9 cellular contexts compared by ENCODE assay signal in the genomic region with DNA sequence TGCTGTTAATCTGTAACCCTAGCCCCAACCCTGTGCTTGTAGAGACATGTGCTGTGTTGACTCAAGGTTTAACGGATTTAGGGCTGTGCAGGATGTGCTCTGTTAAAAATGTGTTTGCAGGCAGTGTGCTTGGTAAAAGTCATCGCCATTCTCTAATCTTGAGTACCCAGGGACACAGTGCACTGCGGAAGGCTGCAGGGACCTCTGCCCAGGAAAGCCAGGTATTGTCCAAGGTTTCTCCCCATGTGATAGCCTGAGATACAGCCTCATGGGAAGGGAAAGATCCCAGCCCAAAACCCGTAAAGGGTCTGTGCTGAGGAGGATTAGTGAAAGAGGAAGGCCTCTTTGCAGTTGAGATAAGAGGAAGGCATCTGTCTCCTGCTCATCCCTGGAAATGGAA. TPM values are rescaled to one million over a fixed set of nuclear protein-coding genes. Genes with fewer than 3 reads are reported as not detected.
DNase-seq lines count a peak whose midpoint lies in the region; FAIRE-seq and TF ChIP-seq lines count a peak whose summit lies in the region.
"Not testable (repeated sequence)": the region's sequence is repeated elsewhere in the genome, so short reads cannot be mapped to it uniquely, and the experiment has no call there.
"Had no signal": no experiment of that assay in that cellular context is flagged by ENCODE, and none has a peak within 500 bp of the region (broad histone marks: within the 10 kb centered on the region; RNA-seq: fewer than 3 reads in every experiment).

No MANE protein-coding gene starts in this region.

- BruUV-seq in Caco-2 (replicated peaks; lab: Mats Ljungman, UMichigan), result not testable (repeated sequence)

- H2AFZ ChIP-seq in keratinocyte (ENCODE audit: control insufficient read depth, low read length), result not testable (repeated sequence)

- not testable (repeated sequence) for H3K36me3 Mint-ChIP-seq in Caco-2 (ENCODE audit: insufficient read depth, unreplicated experiment); endodermal cell (ENCODE audit: low read depth)

- DNase-seq in Caco-2 (peak; percentile 55 to 68), MV-4-11 (lab: John Stamatoyannopoulos, UW) (peak; percentile 35), prostate gland (ENCODE audit: low spot score) (peak; percentile 55)
- not testable (repeated sequence) for DNase-seq in RWPE1 (ENCODE audit: low spot score); endodermal cell; keratinocyte (ENCODE audit: low read depth, low spot score)
- peak; percentile 27 for DNase-seq in activated effector memory CD4-positive, alpha-beta T cell treated with anti-CD3 and anti-CD28 coated beads, Interleukin-2, amount 50 U/mL, for 16 hours

- TF ChIP-seq POLR2A in prostate gland (IDR thresholded peaks at IDR 0.05), result not testable (repeated sequence)

- intact Hi-C loops in Caco-2 (cut with micrococcal nuclease; ENCODE audit: unreplicated experiment), result loop anchor here (2.0 kb wide), 1 partner anchor 36 kb away; no protein-coding TSS in a partner anchor
- intact Hi-C loops in prostate gland (cut with DNase I), result not testable (repeated sequence)

- H3K79me2 ChIP-seq in keratinocyte (ENCODE audit: control insufficient read depth, insufficient read depth, low read length), result not testable (repeated sequence)

- not testable (repeated sequence) for TF ChIP-seq CTCF in Caco-2 (IDR thresholded peaks at IDR 0.05; ENCODE audit: insufficient read depth in 1 of 2, low read depth in 1 of 2, low read length in 1 of 2, severe bottlenecking in 1 of 2, unreplicated experiment in 1 of 2); RWPE1 (conservative IDR thresholded peaks at IDR 0.05; ENCODE audit: low read depth); endodermal cell (conservative IDR thresholded peaks at IDR 0.05); keratinocyte (optimal IDR thresholded peaks at IDR 0.05 in 1 of 3, IDR thresholded peaks at IDR 0.05 in 1 of 3, conservative IDR thresholded peaks at IDR 0.05 in 1 of 3; ENCODE audit: extremely low read depth in 1 of 3, insufficient read depth in 2 of 3, low read length in 3 of 3); prostate gland (IDR thresholded peaks at IDR 0.05)

- FAIRE-seq in keratinocyte (lab: Jason Lieb, UNC), result peak; percentile 71

- not testable (repeated sequence) for H3K9me3 Mint-ChIP-seq in Caco-2 (ENCODE audit: unreplicated experiment); endodermal cell

- H3K27me3 Mint-ChIP-seq in Caco-2 (ENCODE audit: insufficient read depth, unreplicated experiment); endodermal cell (ENCODE audit: insufficient read depth): not testable (repeated sequence)

- H3K4me1 ChIP-seq in Caco-2; endodermal cell (ENCODE audit: control insufficient read depth, insufficient read depth, low read length); prostate gland (replicated peaks): not testable (repeated sequence)
- peaks cover 10% of the 10 kb centered on the region for H3K4me1 ChIP-seq in keratinocyte (ENCODE audit: control insufficient read depth, extremely low read depth, insufficient read depth, low read length)

- H3K27ac Mint-ChIP-seq in Caco-2 (ENCODE audit: unreplicated experiment) (peak overlapping the region; percentile 58), endodermal cell (peak overlapping the region; percentile 80)

- CTCF ChIA-PET in Caco-2 (lab: Charles Lee), result not testable (repeated sequence)
- CTCF ChIA-PET in RWPE1 (lab: Yijun Ruan, JAX), result interaction anchor here (0.7 kb wide), 1 partner anchor 36 kb away, joined by 3 read pairs; no protein-coding TSS in a partner anchor

- not testable (repeated sequence) for H3K4me3 ChIP-seq in Caco-2 (ENCODE audit: low read depth, low read length); endodermal cell (ENCODE audit: low read length); keratinocyte (ENCODE audit: control insufficient read depth in 2 of 3, extremely low read depth in 1 of 3, insufficient read depth in 2 of 3, low read depth in 1 of 3, low read length in 3 of 3); prostate gland

- not testable (repeated sequence) for H3K27me3 ChIP-seq in Caco-2 (replicated peaks; ENCODE audit: control insufficient read depth, insufficient read depth, low read length); endodermal cell (ENCODE audit: control insufficient read depth, insufficient read depth, low read length, poor library complexity, severe bottlenecking); keratinocyte (ENCODE audit: control insufficient read depth, extremely low read depth, insufficient read depth, low read length); prostate gland (replicated peaks; ENCODE audit: insufficient read depth)

- dilution Hi-C loops in keratinocyte (cut with MboI; ENCODE audit: extremely low pct_ligation_motif_present, low sequenced_read_pairs), result not testable (repeated sequence)

- H3K4me3 Mint-ChIP-seq in Caco-2 (ENCODE audit: unreplicated experiment) (peak overlapping the region; percentile 67), endodermal cell (peak overlapping the region; percentile 11)

- peak overlapping the region; percentile 13 for H3K4me2 ChIP-seq in keratinocyte (ENCODE audit: control insufficient read depth, extremely low read depth, insufficient read depth, low read depth, low read length)

- H3K4me1 Mint-ChIP-seq in Caco-2 (ENCODE audit: low read depth, unreplicated experiment) (peaks cover 18% of the 10 kb centered on the region), endodermal cell (peaks cover 16% of the 10 kb centered on the region)

- H3K9me1 ChIP-seq in keratinocyte (ENCODE audit: control insufficient read depth, extremely low read depth, insufficient read depth, low read length), result not testable (repeated sequence)

- not testable (repeated sequence) for H3K9ac ChIP-seq in endodermal cell (ENCODE audit: extremely low read depth, low read length, poor library complexity, severe bottlenecking); keratinocyte (ENCODE audit: control insufficient read depth, extremely low read depth, insufficient read depth, low read length)

- not testable (repeated sequence) for H3K9me3 ChIP-seq in Caco-2; endodermal cell (ENCODE audit: control insufficient read depth, low read length); keratinocyte (ENCODE audit: control insufficient read depth, low read depth, low read length); prostate gland

- WGBS in endodermal cell (ENCODE audit: insufficient coverage in 1 of 2, insufficient read length in 1 of 2), 2 experiments, result 77 to 84% methylated on average over 3 to 4 of the region's 4 CpGs
- WGBS in prostate gland, result 42% methylated on average over 4 of the region's 4 CpGs

- POLR2A ChIA-PET in Caco-2 (lab: Charles Lee); RWPE1 (lab: Yijun Ruan, JAX; ENCODE audit: low non-redundant PET): not testable (repeated sequence)

- not testable (repeated sequence) for H4K20me1 ChIP-seq in keratinocyte (ENCODE audit: control insufficient read depth, extremely low read depth, insufficient read depth, low read length)

- not testable (repeated sequence) for H3K36me3 ChIP-seq in Caco-2 (ENCODE audit: control insufficient read depth, insufficient read depth, low read length); endodermal cell (ENCODE audit: control insufficient read depth, insufficient read depth, low read length); keratinocyte (ENCODE audit: control insufficient read depth in 2 of 2, extremely low read depth in 1 of 2, insufficient read depth in 2 of 2, low read length in 2 of 2); prostate gland

- peak overlapping the region; percentile 70 for H3K27ac ChIP-seq in RWPE1
- H3K27ac ChIP-seq in endodermal cell (ENCODE audit: low read depth, low read length); keratinocyte (ENCODE audit: control insufficient read depth, insufficient read depth, low read length); prostate gland: not testable (repeated sequence)

RNA-seq across cellular contexts. Expression of gene CLEC10A, which starts 8.4 kb away (rescaled TPM):
- not detected in 2 replicates for total RNA-seq in Caco-2 (2022)
- not detected for total RNA-seq in endodermal cell
- polyA plus RNA-seq in endodermal cell (2013, experiment 1 of 2), result 0.50 TPM
- polyA plus RNA-seq in endodermal cell (2013, experiment 2 of 2), result 0.54 TPM
- polyA plus RNA-seq in keratinocyte, result not detected in 3 replicates
- not detected for polyA plus RNA-seq in keratinocyte (2011; ENCODE audit: low read depth)
- polyA plus RNA-seq in keratinocyte (2011; cell fraction: cytosol; rRNA removed), result not detected in 2 replicates
- polyA plus RNA-seq in keratinocyte (2011; cell fraction: nucleus; rRNA removed), result not detected in 2 replicates
- polyA plus RNA-seq in keratinocyte (2012; ENCODE audit: low replicate concordance), result not detected in 2 replicates
- not detected in 3 replicates for polyA minus RNA-seq in keratinocyte
- polyA minus RNA-seq in keratinocyte (2011; cell fraction: cytosol; rRNA and poly(A)+ RNA removed), result not detected
- not detected in 2 replicates for polyA minus RNA-seq in keratinocyte (2011; cell fraction: nucleus; rRNA and poly(A)+ RNA removed)
- 1 to 10 TPM in 1 of 2 donors, under 1 TPM in 1; 0.55 to 5.7 TPM for total RNA-seq in prostate gland
- total RNA-seq: NCI-H460, SJSA1 had no signal

RNA-seq across cellular contexts. Expression of gene ASGR2, which starts 26.2 kb away (rescaled TPM):
- 12.8 and 14.3 TPM in 2 replicates for total RNA-seq in Caco-2 (2022)
- total RNA-seq in endodermal cell, result under 1 TPM in 1 of 2 donors, not detected in 1; 0.44 TPM
- 0.46 TPM for polyA plus RNA-seq in endodermal cell (2013, experiment 1 of 2)
- polyA plus RNA-seq in endodermal cell (2013, experiment 2 of 2), result 0.41 TPM
- polyA plus RNA-seq in keratinocyte, result not detected in 3 replicates
- polyA plus RNA-seq in keratinocyte (2011; ENCODE audit: low read depth), result not detected
- not detected in 2 replicates for polyA plus RNA-seq in keratinocyte (2011; cell fraction: cytosol; rRNA removed)
- not detected in 2 replicates for polyA plus RNA-seq in keratinocyte (2011; cell fraction: nucleus; rRNA removed)
- polyA plus RNA-seq in keratinocyte (2012; ENCODE audit: low replicate concordance), result 0.32 TPM in 1 of 2 replicates, not detected in the other
- polyA minus RNA-seq in keratinocyte, result not detected in 3 replicates
- not detected for polyA minus RNA-seq in keratinocyte (2011; cell fraction: cytosol; rRNA and poly(A)+ RNA removed)
- polyA minus RNA-seq in keratinocyte (2011; cell fraction: nucleus; rRNA and poly(A)+ RNA removed), result not detected in 2 replicates
- total RNA-seq in prostate gland, result under 1 TPM in 1 of 2 donors, not detected in 1; 0.41 TPM
- total RNA-seq: NCI-H460, SJSA1 had no signal

RNA-seq across cellular contexts. Expression of gene SLC16A11, which starts 44.5 kb away (rescaled TPM):
- total RNA-seq in Caco-2 (2022) (0.35 and 0.43 TPM in 2 replicates), endodermal cell (under 1 TPM; 0.24 to 0.44 TPM), prostate gland (1 to 10 TPM; 1.8 to 2.3 TPM)
- polyA plus RNA-seq in endodermal cell (2013, experiment 1 of 2), result 0.43 TPM
- polyA plus RNA-seq in endodermal cell (2013, experiment 2 of 2), result 0.54 TPM
- 0.09 TPM in 1 of 3 replicates, not detected in the others for polyA plus RNA-seq in keratinocyte
- polyA plus RNA-seq in keratinocyte (2011; ENCODE audit: low read depth), result not detected
- polyA plus RNA-seq in keratinocyte (2011; cell fraction: cytosol; rRNA removed), result not detected in 2 replicates
- polyA plus RNA-seq in keratinocyte (2011; cell fraction: nucleus; rRNA removed), result not detected in 2 replicates
- 0.21 and 0.23 TPM in 2 replicates for polyA plus RNA-seq in keratinocyte (2012; ENCODE audit: low replicate concordance)
- polyA minus RNA-seq in keratinocyte, result not detected in 3 replicates
- not detected for polyA minus RNA-seq in keratinocyte (2011; cell fraction: cytosol; rRNA and poly(A)+ RNA removed)
- polyA minus RNA-seq in keratinocyte (2011; cell fraction: nucleus; rRNA and poly(A)+ RNA removed), result not detected in 2 replicates
- total RNA-seq: SJSA1 had no signal

RNA-seq across cellular contexts. Expression of gene SLC16A13, which starts 52.6 kb away (rescaled TPM):
- total RNA-seq in Caco-2 (2022) (7.1 and 8.7 TPM in 2 replicates), endodermal cell (10 to 100 TPM; 18.8 to 19.9 TPM), prostate gland (1 to 10 TPM; 1.7 to 1.8 TPM)
- 4.3 TPM for polyA plus RNA-seq in endodermal cell (2013, experiment 1 of 2)
- polyA plus RNA-seq in endodermal cell (2013, experiment 2 of 2), result 4.3 TPM
- 2.2 to 6.9 TPM (median 2.7 TPM) in 3 replicates for polyA plus RNA-seq in keratinocyte
- polyA plus RNA-seq in keratinocyte (2011; ENCODE audit: low read depth), result 1.8 TPM
- 1.7 and 2.5 TPM in 2 replicates for polyA plus RNA-seq in keratinocyte (2011; cell fraction: cytosol; rRNA removed)
- 10.5 and 11.0 TPM in 2 replicates for polyA plus RNA-seq in keratinocyte (2011; cell fraction: nucleus; rRNA removed)
- polyA plus RNA-seq in keratinocyte (2012; ENCODE audit: low replicate concordance), result 5.0 and 7.4 TPM in 2 replicates
- 3.6 to 19.2 TPM (median 4.0 TPM) in 3 replicates for polyA minus RNA-seq in keratinocyte
- polyA minus RNA-seq in keratinocyte (2011; cell fraction: cytosol; rRNA and poly(A)+ RNA removed), result 3.3 TPM
- polyA minus RNA-seq in keratinocyte (2011; cell fraction: nucleus; rRNA and poly(A)+ RNA removed), result 6.5 and 9.2 TPM in 2 replicates
- total RNA-seq: SJSA1 had no signal
